In the genomic region with DNA sequence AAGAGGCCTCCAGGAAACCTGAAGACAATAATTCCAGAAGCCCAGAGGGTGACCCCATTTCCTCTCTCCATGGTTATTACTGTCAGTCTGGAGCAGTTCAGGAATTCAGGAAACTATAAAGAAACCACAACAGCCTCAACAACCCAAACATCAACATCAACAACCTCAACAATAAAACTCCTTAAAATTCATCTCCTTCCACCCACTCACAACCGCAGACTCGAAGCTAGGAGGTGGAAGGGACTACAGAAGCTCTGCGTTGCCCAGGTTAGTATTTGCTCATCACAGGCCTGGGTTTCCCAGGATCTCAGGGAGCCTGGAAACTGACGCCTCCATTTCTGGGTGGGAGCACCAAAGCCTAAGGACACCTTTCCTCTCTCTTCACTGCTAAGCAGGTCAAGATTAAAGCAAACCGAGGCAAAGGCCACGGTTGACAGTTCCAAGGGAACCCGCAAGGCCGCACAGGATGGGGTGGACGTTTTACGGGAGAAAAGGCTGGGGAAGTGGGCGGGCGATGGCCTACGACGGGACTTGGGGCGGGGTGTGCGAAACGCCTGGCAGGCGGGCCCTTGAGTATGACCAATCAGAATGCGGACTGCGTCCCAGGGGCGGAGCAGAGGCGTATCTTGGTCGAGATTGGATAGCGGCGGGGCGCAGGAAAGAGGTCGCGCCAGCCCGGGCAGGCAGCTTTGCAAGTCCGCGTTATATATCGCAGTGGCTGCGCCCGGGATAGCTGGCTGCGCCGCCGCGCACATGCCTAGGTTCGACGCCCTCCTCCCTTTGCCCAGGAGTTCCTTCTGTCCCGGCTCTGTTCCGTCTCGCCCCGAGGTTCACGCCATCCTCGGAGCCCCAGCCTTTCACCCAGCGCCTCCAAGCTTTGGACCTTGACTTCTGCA, we compare ENCODE assay signal across 8 cellular contexts. TPM values are rescaled to one million over a fixed set of nuclear protein-coding genes. Genes with fewer than 3 reads are reported as not detected.
DNase-seq lines count a peak whose midpoint lies in the region; ATAC-seq and TF ChIP-seq lines count a peak whose summit lies in the region.

A gene with protein sequence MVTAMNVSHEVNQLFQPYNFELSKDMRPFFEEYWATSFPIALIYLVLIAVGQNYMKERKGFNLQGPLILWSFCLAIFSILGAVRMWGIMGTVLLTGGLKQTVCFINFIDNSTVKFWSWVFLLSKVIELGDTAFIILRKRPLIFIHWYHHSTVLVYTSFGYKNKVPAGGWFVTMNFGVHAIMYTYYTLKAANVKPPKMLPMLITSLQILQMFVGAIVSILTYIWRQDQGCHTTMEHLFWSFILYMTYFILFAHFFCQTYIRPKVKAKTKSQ (plus strand): TSS at position 654 of the 896 bp plus-strand sequence. CDS start 250 bp downstream, outside the sequence.

- no peaks in the 10 kb centered on the region for H3K79me1 ChIP-seq in trophoblast cell (ENCODE audit: low read length)

- peak within 1 kb of the TSS; percentile 48 for H4K8ac ChIP-seq in trophoblast cell (ENCODE audit: low read depth, low read length)

- H3K36me3 ChIP-seq in adrenal gland (replicated peaks in 1 of 2) (no peaks in the 10 kb centered on the region), cardiac muscle cell (no peaks in the 10 kb centered on the region), trophoblast cell (ENCODE audit: control insufficient read depth in 1 of 2, insufficient read depth in 2 of 2, low read length in 2 of 2) (no peaks in the 10 kb centered on the region), tibial artery (no peaks in the 10 kb centered on the region)

- H2BK120ac ChIP-seq in trophoblast cell (ENCODE audit: insufficient read depth, low read length, poor library complexity) = no peak within 1 kb of the TSS

- H3K4me1 ChIP-seq in adrenal gland (replicated peaks in 1 of 2) (peaks cover 15 to 17% of the 10 kb centered on the region in 2 donors), cardiac muscle cell (ENCODE audit: low read depth) (peaks cover 5% of the 10 kb centered on the region), trophoblast cell (ENCODE audit: control insufficient read depth in 1 of 2, insufficient read depth in 2 of 2, low read length in 2 of 2) (peaks cover 15 to 20% of the 10 kb centered on the region in 2 experiments), tibial artery (peaks cover 0 to 26% (median 26%) of the 10 kb centered on the region in 4 donors)

- peak; percentile 76 for DNase-seq in Caki2 (ENCODE audit: low read depth)
- DNase-seq in Jurkat, Clone E6-1 (ENCODE audit: low read depth, low spot score) = peak; percentile 76
- peak; percentile 93 for DNase-seq in SW480 (ENCODE audit: low spot score)
- peak; percentile 93 to 98 (median 96) for DNase-seq in adrenal gland
- peak; percentile 95 to 97 for DNase-seq in cardiac muscle cell (ENCODE audit: low read depth in 1 of 2, low spot score in 1 of 2)
- peak; percentile 91 to 95 for DNase-seq in trophoblast cell
- peak; percentile 92 to 93 for DNase-seq in tibial artery

- H3K23ac ChIP-seq in trophoblast cell (ENCODE audit: low read length) = no peak within 1 kb of the TSS

- peak; percentile 93 for ATAC-seq in GM21619 (IDR thresholded peaks at IDR 0.05; ENCODE audit: unreplicated experiment)

- H2AFZ ChIP-seq in trophoblast cell (ENCODE audit: insufficient read depth, low read length, poor library complexity) = peak within 1 kb of the TSS; percentile 67

- H3K79me2 ChIP-seq in trophoblast cell (ENCODE audit: control insufficient read depth, insufficient read depth, low read length, poor library complexity) = no peaks in the 10 kb centered on the region

- H2BK5ac ChIP-seq in trophoblast cell (ENCODE audit: low read depth, low read length, poor library complexity) = no peak within 1 kb of the TSS

- no peak within 1 kb of the TSS for H4K91ac ChIP-seq in trophoblast cell (ENCODE audit: low read depth, low read length)

- peak within 1 kb of the TSS; percentile 1 for H3K4me3 ChIP-seq in Jurkat, Clone E6-1 (ENCODE audit: low read length)
- H3K4me3 ChIP-seq in adrenal gland (peak within 1 kb of the TSS in 1 of 4 donors; percentile 47), cardiac muscle cell (peak within 1 kb of the TSS; percentile 19), trophoblast cell (ENCODE audit: low read depth, low read length) (no peak within 1 kb of the TSS), tibial artery (peak within 1 kb of the TSS; percentile 24 to 36)

- no peak within 1 kb of the TSS for H3K18ac ChIP-seq in trophoblast cell (ENCODE audit: low read length)

- TF ChIP-seq CTCF in adrenal gland (IDR thresholded peaks at IDR 0.05) (peak in 4 of 6 experiments; percentile 10 to 36 (median 22)), cardiac muscle cell (IDR thresholded peaks at IDR 0.05; ENCODE audit: low read depth, low read length) (no peak), tibial artery (IDR thresholded peaks at IDR 0.05) (peak in 1 of 2 experiments; percentile 9)

- intact Hi-C loops in adrenal gland (cut with DNase I) (no loop called here), tibial artery (cut with DNase I; ENCODE audit: low total_unique reads) (loop anchor here (5.0 kb wide), 1 partner anchor 54 kb away; no protein-coding TSS in a partner anchor)

- in situ Hi-C loops in Caki2 (cut with HindIII; ENCODE audit: low pct_unique_long_range_greater_than_20kb, low sequenced_read_pairs) = loop anchor here (10.0 kb wide), 1 partner anchor 129 kb away; no protein-coding TSS in a partner anchor

- WGBS in adrenal gland, 4 donors = 2 to 4% (median 3%) methylated on average over 20 to 47 of the region's 47 CpGs; no CpG with 5 or more reads in 1 of the 4 donors
- no CpG with 5 or more reads among the region's 47 CpGs for WGBS in trophoblast cell (ENCODE audit: extremely low coverage, insufficient coverage, insufficient read length)

- peak within 1 kb of the TSS; percentile 54 for H3K4me2 ChIP-seq in trophoblast cell (ENCODE audit: low read length)

- peak within 1 kb of the TSS in 4 of 5 donors; percentile 41 to 81 (median 64) for H3K27ac ChIP-seq in adrenal gland
- no peak within 1 kb of the TSS for H3K27ac ChIP-seq in cardiac muscle cell
- H3K27ac ChIP-seq in trophoblast cell (ENCODE audit: low read depth, low read length) = no peak within 1 kb of the TSS
- H3K27ac ChIP-seq in tibial artery = peak within 1 kb of the TSS; percentile 52 to 54

- H3K14ac ChIP-seq in trophoblast cell (ENCODE audit: low read length) = no peak within 1 kb of the TSS

- peak within 1 kb of the TSS; percentile 0 for H2BK12ac ChIP-seq in trophoblast cell (ENCODE audit: low read length)

- H4K12ac ChIP-seq in trophoblast cell (ENCODE audit: low read depth, low read length) = no peak within 1 kb of the TSS

- H2AK5ac ChIP-seq in trophoblast cell (ENCODE audit: low read length) = no peak within 1 kb of the TSS

- H3K9me3 ChIP-seq in adrenal gland (replicated peaks in 1 of 3) (no peaks in the 10 kb centered on the region), cardiac muscle cell (ENCODE audit: low read depth) (no peaks in the 10 kb centered on the region), trophoblast cell (ENCODE audit: insufficient read depth, low read depth, low read length) (peaks cover 5% of the 10 kb centered on the region), tibial artery (no peaks in the 10 kb centered on the region)

- H3K4ac ChIP-seq in trophoblast cell (ENCODE audit: low read depth, low read length) = no peak within 1 kb of the TSS

- TF ChIP-seq POLR2A in adrenal gland (IDR thresholded peaks at IDR 0.05) = peak in 1 of 2 donors; percentile 41

- H3K27me3 ChIP-seq in adrenal gland = peaks cover 3% of the 10 kb centered on the region
- H3K27me3 ChIP-seq in cardiac muscle cell = peaks cover 55% of the 10 kb centered on the region
- peaks cover 27% of the 10 kb centered on the region for H3K27me3 ChIP-seq in trophoblast cell (ENCODE audit: insufficient read depth, low read length)
- peaks cover 0 to 32% of the 10 kb centered on the region in 2 donors for H3K27me3 ChIP-seq in tibial artery

- H3K9ac ChIP-seq in trophoblast cell (ENCODE audit: low read length) = no peak within 1 kb of the TSS

RNA-seq across cellular contexts. Expression of the gene that starts here (rescaled TPM):
- 0.12 and 0.78 TPM in 2 replicates for total RNA-seq in Caki2 (2014; rRNA removed; shearing (Covaris generic); ENCODE audit: low replicate concordance)
- 2.3 TPM for polyA plus RNA-seq in Jurkat, Clone E6-1 (2012; ENCODE audit: insufficient read depth, insufficient read length)
- total RNA-seq in adrenal gland (1 to 10 TPM in 2 of 8 donors, under 1 TPM in 5, not detected in 1; 0.35 to 1.9 (median 0.61) TPM), cardiac muscle cell (0.18 TPM in 1 of 2 replicates, not detected in the other)
- polyA plus RNA-seq in adrenal gland (1 to 10 TPM in 2 of 3 donors, not detected in 1; 1.1 to 2.4 TPM), cardiac muscle cell (0.10 and 0.82 TPM in 2 replicates)
- 0.12 and 0.17 TPM in 2 replicates for polyA plus RNA-seq in trophoblast cell (2013)

Comparison
In these comparisons a context has a peak if more than half of its experiments do, and no peak if none do; other contexts are left out.
1. Peak in DNase-seq in Caki2; RNA of the gene not detected or under 1 TPM.
2. Peak in DNase-seq and H3K4me3 ChIP-seq in cardiac muscle cell; RNA of the gene not detected or under 1 TPM.
3. H3K27ac ChIP-seq: peak in adrenal gland (4 of 5) and tibial artery (2 of 2); none in cardiac muscle cell (single experiment) and trophoblast cell (single experiment).
4. Peak in every context shown above with its lines, with median percentiles within 50 percentile points of each other: DNase-seq.